In genomic region chr3:114698355-114699105, GRCh38 we compare ENCODE assay signal across 19 cellular contexts.
DNase-seq lines count a peak whose midpoint lies in the region; ATAC-seq, FAIRE-seq and TF ChIP-seq lines count a peak whose summit lies in the region.
"Had no signal": no experiment of that assay in that cellular context is flagged by ENCODE, and none has a peak within 500 bp of the region (broad histone marks: within the 10 kb centered on the region; RNA-seq: fewer than 3 reads in every experiment).

No MANE protein-coding gene starts in this region.

- H4K91ac ChIP-seq in H1 (replicated peaks; ENCODE audit: insufficient read length, low read length): no peak overlapping the region

- TF ChIP-seq RAD21 in HCT116 (IDR thresholded peaks at IDR 0.05; ENCODE audit: low read depth) (peak; percentile 47), H1 (IDR thresholded peaks at IDR 0.05 in 1 of 2, conservative IDR thresholded peaks at IDR 0.05 in 1 of 2; ENCODE audit: low read depth in 2 of 2, low read length in 2 of 2) (peak; percentile 46 to 50), liver (IDR thresholded peaks at IDR 0.05) (peak; percentile 14 to 31)

- peak; percentile 66 for FAIRE-seq in H1 (lab: Jason Lieb, UNC)

- no peak overlapping the region for H2BK5ac ChIP-seq in H1 (ENCODE audit: low read depth, low read length)

- no peaks in the 10 kb centered on the region for H3K27me3 ChIP-seq in HCT116 (ENCODE audit: insufficient read depth, low read length)
- no peaks in the 10 kb centered on the region for H3K27me3 ChIP-seq in H1 (replicated peaks in 1 of 4; ENCODE audit: control insufficient read depth in 3 of 4, extremely low read depth in 1 of 4, insufficient read depth in 3 of 4, low read length in 3 of 4)
- no peaks in the 10 kb centered on the region for H3K27me3 ChIP-seq in liver (ENCODE audit: control insufficient read depth in 4 of 4, insufficient read depth in 4 of 4, low read length in 3 of 4)

- H3K9me3 ChIP-seq in HCT116 (ENCODE audit: control insufficient read depth in 1 of 2, insufficient read depth in 1 of 2, low read depth in 1 of 2, low read length in 2 of 2) (no peaks in the 10 kb centered on the region), H1 (ENCODE audit: insufficient read depth in 2 of 2, low read depth in 1 of 2, low read length in 1 of 2) (no peaks in the 10 kb centered on the region), liver (ENCODE audit: control insufficient read depth in 4 of 4, low read length in 3 of 4) (no peaks in the 10 kb centered on the region)

- no peak overlapping the region for H2AK5ac ChIP-seq in H1 (ENCODE audit: low read depth, low read length)

- no peak overlapping the region for H4K5ac ChIP-seq in H1 (ENCODE audit: insufficient read length, low read depth, low read length)

- DNase-seq in CD1c-positive myeloid dendritic cell (ENCODE audit: extremely low spot score) (peak; percentile 5), HCT116 (ENCODE audit: low read depth, low spot score) (no peak), H1 (ENCODE audit: low read depth in 1 of 2, low spot score in 2 of 2) (no peak), kidney tubule cell (ENCODE audit: low spot score) (no peak), NCI-H1092 treated with DMSO at 0.1 percent for 48 hours (lab: John Stamatoyannopoulos, UW) (no peak)
- DNase-seq: Calu3; CD4-positive, alpha-beta memory T cell; DMS53; HCEC 1CT; NCI-H1105; NCI-H1694 treated with DMSO at 0.1 percent for 48 hours; NCI-H526 treated with DMSO at 0.1 percent for 48 hours; NK-92 treated with Interleukin-12 subunit alpha and Interleukin-12 subunit beta, amount 100 ng/mL, for 24 hours; PC-3 had no signal

- no peak overlapping the region for H3K4ac ChIP-seq in H1 (replicated peaks; ENCODE audit: insufficient read length, low read depth, low read length)

- no peaks in the 10 kb centered on the region for H3K9me3 Mint-ChIP-seq in stimulated activated memory B cell treated with anti-CD40 and anti-IgM and Interleukin-4, amounts not matched to agents 10 μg/mL and 1 μg/mL and 100 μg/mL, for 72 hours
- H3K9me3 Mint-ChIP-seq in activated T-helper 17 cell treated with anti-CD3 and anti-CD28 coated beads, Interleukin-2, amount 50 U/mL, for 72 hours: no peaks in the 10 kb centered on the region
- H3K9me3 Mint-ChIP-seq: CD4-positive, alpha-beta memory T cell had no signal

- H3K4me1 ChIP-seq in HCT116 (ENCODE audit: control insufficient read depth in 1 of 2, insufficient read depth in 2 of 2, low read length in 2 of 2) (peaks cover 20 to 48% of the 10 kb centered on the region in 2 experiments; a peak in 3 of 4 replicates), H1 (replicated peaks in 1 of 4; ENCODE audit: control insufficient read depth in 3 of 4, insufficient read depth in 4 of 4, low read length in 3 of 4) (peaks cover 0 to 6% (median 2%) of the 10 kb centered on the region in 4 experiments; a peak in 2 of 7 replicates), liver (ENCODE audit: control insufficient read depth in 4 of 4, insufficient read depth in 4 of 4, low read length in 3 of 4) (peaks cover 10 to 35% (median 16%) of the 10 kb centered on the region in 4 donors)

- no peak overlapping the region for H2BK15ac ChIP-seq in H1 (ENCODE audit: low read length)

- TF ChIP-seq CTCF in HCT116 (IDR thresholded peaks at IDR 0.05 in 2 of 3, conservative IDR thresholded peaks at IDR 0.05 in 1 of 3; ENCODE audit: borderline replicate concordance in 1 of 3, insufficient read depth in 1 of 3, low read depth in 2 of 3, low read length in 2 of 3) (0 out of 6 replicates have a peak, but pooled peaks of 1 of the 3 experiments have one; percentile 11), H1 (IDR thresholded peaks at IDR 0.05; ENCODE audit: control extremely low read depth in 1 of 3, insufficient read depth in 1 of 3, low read depth in 1 of 3, low read length in 3 of 3) (no peak; a peak in 1 of 4 replicates), liver (IDR thresholded peaks at IDR 0.05; ENCODE audit: low read depth, low read length, missing input control) (no peak)

- H3K23ac ChIP-seq in H1 (ENCODE audit: insufficient read length): no peak overlapping the region

- H4K20me1 ChIP-seq in HCT116 (ENCODE audit: insufficient read depth) (no peaks in the 10 kb centered on the region), H1 (replicated peaks in 1 of 2; ENCODE audit: control insufficient read depth in 1 of 2, insufficient read depth in 2 of 2, low read length in 2 of 2) (no peaks in the 10 kb centered on the region)

- no peak for TF ChIP-seq EP300 in H1 (IDR thresholded peaks at IDR 0.05; ENCODE audit: borderline replicate concordance in 1 of 2, low read depth in 2 of 2, low read length in 2 of 2)

- H3K4me3 ChIP-seq in HCT116 (replicated peaks in 1 of 2; ENCODE audit: low read depth in 1 of 2, low read length in 2 of 2) (no peak overlapping the region), H1 (ENCODE audit: extremely low read depth in 1 of 4, insufficient read depth in 2 of 4, low read depth in 3 of 4, low read length in 4 of 4) (no peak overlapping the region), liver (ENCODE audit: low read depth in 1 of 3, low read length in 3 of 3) (no peak overlapping the region)

- no peak overlapping the region for H3K27ac Mint-ChIP-seq in stimulated activated memory B cell treated with anti-CD40 and anti-IgM and Interleukin-4, amounts not matched to agents 10 μg/mL and 1 μg/mL and 100 μg/mL, for 72 hours
- no peak overlapping the region for H3K27ac Mint-ChIP-seq in activated T-helper 17 cell treated with anti-CD3 and anti-CD28 coated beads, Interleukin-2, amount 50 U/mL, for 72 hours
- H3K27ac Mint-ChIP-seq: B cell had no signal

- H3K4me3 Mint-ChIP-seq in stimulated activated memory B cell treated with anti-CD40 and anti-IgM and Interleukin-4, amounts not matched to agents 10 μg/mL and 1 μg/mL and 100 μg/mL, for 72 hours: no peak overlapping the region
- no peak overlapping the region for H3K4me3 Mint-ChIP-seq in activated T-helper 17 cell treated with anti-CD3 and anti-CD28 coated beads, Interleukin-2, amount 50 U/mL, for 72 hours
- H3K4me3 Mint-ChIP-seq: B cell; CD4-positive, alpha-beta memory T cell had no signal

- H3K56ac ChIP-seq in H1 (replicated peaks; ENCODE audit: insufficient read length, low read depth, low read length): no peak overlapping the region

- H3K9me2 ChIP-seq in HCT116 (ENCODE audit: insufficient read depth): no peaks in the 10 kb centered on the region; the same call in 1 of the 2 replicates

- H3K27ac ChIP-seq in HCT116 (ENCODE audit: low read depth, low read length) (no peak overlapping the region), H1 (ENCODE audit: low read depth, low read length) (no peak overlapping the region), liver (ENCODE audit: low read depth in 1 of 2, low read length in 2 of 2) (no peak overlapping the region)
- H3K27ac ChIP-seq: KMS-11 had no signal

- H4K8ac ChIP-seq in H1 (ENCODE audit: extremely low read depth, insufficient read depth, low read length): no peak overlapping the region

- RAD21 ChIA-PET in HCT116 (lab: Charles Lee; ENCODE audit: low non-redundant PET in 1 of 2, low total read pairs in 2 of 2, uncharacterized antibody in 2 of 2, unreplicated experiment in 2 of 2): no interaction called here

- peaks cover 26% of the 10 kb centered on the region for H3K4me1 Mint-ChIP-seq in stimulated activated memory B cell treated with anti-CD40 and anti-IgM and Interleukin-4, amounts not matched to agents 10 μg/mL and 1 μg/mL and 100 μg/mL, for 72 hours
- H3K4me1 Mint-ChIP-seq in activated T-helper 17 cell treated with anti-CD3 and anti-CD28 coated beads, Interleukin-2, amount 50 U/mL, for 72 hours: peaks cover 5% of the 10 kb centered on the region

- no peak overlapping the region for H2BK12ac ChIP-seq in H1 (ENCODE audit: low read depth, low read length)

- no peak overlapping the region for H3K14ac ChIP-seq in H1 (ENCODE audit: insufficient read length)

- WGBS in H1 (ENCODE audit: extremely low coverage in 1 of 2, insufficient coverage in 1 of 2, insufficient read length in 1 of 2, insufficient replicate concordance in 2 of 2, low coverage in 1 of 2, low lambda C conversion rate in 2 of 2, missing lambda C conversion rate in 1 of 2), 2 experiments: 65% methylated on average over 3 of the region's 3 CpGs; no CpG with 5 or more reads in 1 of the 2 experiments
- WGBS in liver: 82% methylated on average over 3 of the region's 3 CpGs

- intact Hi-C loops in HCT116 (cut with micrococcal nuclease): no loop called here

- no peak overlapping the region for H2AFZ ChIP-seq in HCT116 (ENCODE audit: low read depth, low read length, poor library complexity, severe bottlenecking)
- H2AFZ ChIP-seq in H1 (ENCODE audit: low read length): no peak overlapping the region

- H3K36me3 ChIP-seq in HCT116 (ENCODE audit: control insufficient read depth in 1 of 2, insufficient read depth in 2 of 2, low read length in 2 of 2) (no peaks in the 10 kb centered on the region; a peak in 1 of 4 replicates), H1 (ENCODE audit: control insufficient read depth in 2 of 4, insufficient read depth in 4 of 4, low read length in 3 of 4) (no peaks in the 10 kb centered on the region), liver (ENCODE audit: control insufficient read depth in 4 of 4, insufficient read depth in 3 of 4, low read depth in 1 of 4, low read length in 3 of 4) (peaks cover 0 to 2% (median 0%) of the 10 kb centered on the region in 4 donors)

- H2BK120ac ChIP-seq in H1 (replicated peaks; ENCODE audit: low read depth, low read length): no peak overlapping the region

- H3K79me1 ChIP-seq in H1 (ENCODE audit: low read depth, low read length): no peaks in the 10 kb centered on the region

- H3K9ac ChIP-seq in HCT116 (ENCODE audit: low read length) (no peak overlapping the region), H1 (replicated peaks in 1 of 4; ENCODE audit: extremely low read depth in 1 of 4, low read depth in 3 of 4, low read length in 3 of 4) (no peak overlapping the region), liver (ENCODE audit: low read depth in 1 of 2, low read length in 2 of 2) (no peak overlapping the region)
- H3K9ac ChIP-seq: KMS-11 had no signal

- TF ChIP-seq POLR2A in HCT116 (IDR thresholded peaks at IDR 0.05; ENCODE audit: borderline replicate concordance, extremely low read depth, insufficient read depth, insufficient read length): no peak
- no peak for TF ChIP-seq POLR2A in H1 (IDR thresholded peaks at IDR 0.05; ENCODE audit: control extremely low read depth in 1 of 2, low read depth in 2 of 2, low read length in 2 of 2)

- H3K4me2 ChIP-seq in HCT116 (ENCODE audit: low read length) (no peak overlapping the region), H1 (ENCODE audit: insufficient read depth in 1 of 2, low read depth in 2 of 2, low read length in 2 of 2) (no peak overlapping the region)
- H3K4me2 ChIP-seq: KMS-11 had no signal

- POLR2A ChIA-PET in HCT116 (lab: Charles Lee) (no interaction called here), H1 (lab: Charles Lee; ENCODE audit: partially characterized antibody) (no interaction called here)

- no peak overlapping the region for H2BK20ac ChIP-seq in H1 (ENCODE audit: low read length)

- H3K27me3 Mint-ChIP-seq in stimulated activated memory B cell treated with anti-CD40 and anti-IgM and Interleukin-4, amounts not matched to agents 10 μg/mL and 1 μg/mL and 100 μg/mL, for 72 hours: no peaks in the 10 kb centered on the region
- no peaks in the 10 kb centered on the region for H3K27me3 Mint-ChIP-seq in activated T-helper 17 cell treated with anti-CD3 and anti-CD28 coated beads, Interleukin-2, amount 50 U/mL, for 72 hours
- H3K27me3 Mint-ChIP-seq: B cell; CD4-positive, alpha-beta memory T cell had no signal

- CTCF ChIA-PET in HCT116 (lab: Charles Lee): no interaction called here
- CTCF ChIA-PET in H1 (lab: Charles Lee; ENCODE audit: partially characterized antibody): interaction anchor here (0.6 to 2.0 kb wide), 2 partner anchors 171 to 181 kb away, joined by 4 to 6 read pairs; no protein-coding TSS in a partner anchor

- no peaks in the 10 kb centered on the region for H3K23me2 ChIP-seq in H1 (ENCODE audit: low read depth, low read length)

- H3K36me3 Mint-ChIP-seq in stimulated activated memory B cell treated with anti-CD40 and anti-IgM and Interleukin-4, amounts not matched to agents 10 μg/mL and 1 μg/mL and 100 μg/mL, for 72 hours: no peaks in the 10 kb centered on the region
- no peaks in the 10 kb centered on the region for H3K36me3 Mint-ChIP-seq in activated T-helper 17 cell treated with anti-CD3 and anti-CD28 coated beads, Interleukin-2, amount 50 U/mL, for 72 hours (ENCODE audit: low read depth)

- ATAC-seq in HCT116: peak; percentile 49; the same call in 1 of the 2 replicates
- ATAC-seq in stimulated activated memory B cell treated with anti-CD40 and anti-IgM and Interleukin-4, amounts not matched to agents 10 μg/mL and 1 μg/mL and 100 μg/mL, for 72 hours: no peak
- no peak for ATAC-seq in activated T-helper 17 cell treated with anti-CD3 and anti-CD28 coated beads, Interleukin-2, amount 50 U/mL, for 72 hours (replicated peaks)
- ATAC-seq: PC-3 had no signal

- H3K79me2 ChIP-seq in HCT116 (ENCODE audit: insufficient read depth, low read length) (peaks cover 78% of the 10 kb centered on the region), H1 (ENCODE audit: control insufficient read depth in 1 of 2, insufficient read depth in 2 of 2, low read length in 2 of 2) (no peaks in the 10 kb centered on the region)

- H3K18ac ChIP-seq in H1 (ENCODE audit: extremely low read depth, low read length): no peak overlapping the region

- BruUV-seq in HCT116 (replicated peaks; lab: Mats Ljungman, UMichigan): no TSS peak
